In the genomic region with DNA sequence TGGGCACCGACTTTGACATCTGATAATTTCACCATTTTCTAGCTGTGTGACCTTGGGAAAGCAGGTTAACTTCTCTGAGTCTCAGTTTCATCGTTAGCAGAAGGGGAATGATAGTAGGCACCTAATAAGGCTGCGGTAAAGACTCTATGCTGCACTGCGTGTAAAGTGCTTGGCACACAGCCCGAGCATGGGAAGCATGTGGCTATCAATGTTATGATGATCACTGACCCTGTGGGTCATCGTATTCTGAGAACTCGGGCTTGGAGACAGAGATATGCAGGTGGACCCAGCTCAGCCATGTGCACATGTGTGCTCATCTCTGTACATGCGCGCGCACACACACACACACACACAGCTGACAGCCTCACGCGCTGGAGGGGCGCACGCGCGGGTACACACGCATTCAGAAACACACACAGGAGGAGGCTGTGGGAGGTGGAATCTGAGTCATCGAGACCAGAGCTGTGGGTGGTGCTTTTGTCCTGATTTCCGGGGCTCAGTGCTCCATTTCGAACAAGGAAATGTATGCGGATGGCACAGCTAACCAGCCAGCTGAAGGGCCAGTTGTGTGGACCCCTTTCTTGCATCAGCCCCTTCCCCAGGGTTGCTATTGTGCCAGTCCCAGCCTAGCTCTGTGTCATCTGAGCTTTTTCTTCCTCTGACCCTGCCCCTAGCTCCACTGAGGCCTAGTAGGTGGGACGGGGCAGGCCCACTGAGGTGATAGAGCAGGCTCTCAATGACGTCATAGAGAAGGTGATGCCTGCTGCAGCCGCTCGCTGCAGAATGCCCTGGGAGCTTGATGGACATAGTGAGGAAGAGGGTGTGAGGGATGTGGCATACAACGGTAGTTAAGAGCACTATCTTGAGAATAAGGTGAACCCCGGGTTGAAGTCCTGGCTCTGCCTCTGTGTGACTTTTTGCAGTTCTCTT, we compare ENCODE assay signal across 1 cellular context.
TF ChIP-seq lines count a peak whose summit lies in the region.

No MANE protein-coding gene starts in this region.

TF ChIP-seq in K562, 482 proteins besides CTCF, POLR2A, EP300 and RAD21 (continued from another document and continues in another):
- TF ChIP-seq, protein P1, sequence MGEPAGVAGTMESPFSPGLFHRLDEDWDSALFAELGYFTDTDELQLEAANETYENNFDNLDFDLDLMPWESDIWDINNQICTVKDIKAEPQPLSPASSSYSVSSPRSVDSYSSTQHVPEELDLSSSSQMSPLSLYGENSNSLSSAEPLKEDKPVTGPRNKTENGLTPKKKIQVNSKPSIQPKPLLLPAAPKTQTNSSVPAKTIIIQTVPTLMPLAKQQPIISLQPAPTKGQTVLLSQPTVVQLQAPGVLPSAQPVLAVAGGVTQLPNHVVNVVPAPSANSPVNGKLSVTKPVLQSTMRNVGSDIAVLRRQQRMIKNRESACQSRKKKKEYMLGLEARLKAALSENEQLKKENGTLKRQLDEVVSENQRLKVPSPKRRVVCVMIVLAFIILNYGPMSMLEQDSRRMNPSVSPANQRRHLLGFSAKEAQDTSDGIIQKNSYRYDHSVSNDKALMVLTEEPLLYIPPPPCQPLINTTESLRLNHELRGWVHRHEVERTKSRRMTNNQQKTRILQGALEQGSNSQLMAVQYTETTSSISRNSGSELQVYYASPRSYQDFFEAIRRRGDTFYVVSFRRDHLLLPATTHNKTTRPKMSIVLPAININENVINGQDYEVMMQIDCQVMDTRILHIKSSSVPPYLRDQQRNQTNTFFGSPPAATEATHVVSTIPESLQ (CRISPR knock-in tag; IDR thresholded peaks at IDR 0.05) = 0 out of 2 replicates have a peak, but pooled peaks have one; percentile 54
- TF ChIP-seq JUN (IDR thresholded peaks at IDR 0.05; ENCODE audit: borderline replicate concordance, low read depth, low read length) (0 out of 2 replicates have a peak, but pooled peaks have one; percentile 40), JUN (CRISPR knock-in tag; IDR thresholded peaks at IDR 0.05; ENCODE audit: borderline replicate concordance) (0 out of 2 replicates have a peak, but pooled peaks have one; percentile 75), MAZ (CRISPR knock-in tag; conservative IDR thresholded peaks at IDR 0.05 in 1 of 2, IDR thresholded peaks at IDR 0.05 in 1 of 2) (no peak), ATF7 (IDR thresholded peaks at IDR 0.05) (peak; percentile 91), XRCC4 (IDR thresholded peaks at IDR 0.05; ENCODE audit: extremely low read depth, insufficient read depth, insufficient read length) (no peak), RBM25 (IDR thresholded peaks at IDR 0.05; ENCODE audit: low read depth, low read length, severe bottlenecking) (peak; percentile 88), HLTF (IDR thresholded peaks at IDR 0.05) (no peak), ARID1B (IDR thresholded peaks at IDR 0.05) (peak; percentile 76), PTBP1 (IDR thresholded peaks at IDR 0.05; ENCODE audit: low read depth, low read length) (peak; percentile 86; the same call in 1 of the 2 replicates), BRD9 (IDR thresholded peaks at IDR 0.05; ENCODE audit: low read depth, partially characterized antibody) (peak; percentile 27), GATA2 (CRISPR knock-in tag; IDR thresholded peaks at IDR 0.05) (peak; percentile 44; the same call in 1 of the 2 replicates), RB1 (IDR thresholded peaks at IDR 0.05; ENCODE audit: low read depth) (peak; percentile 36; the same call in 1 of the 2 replicates), NRF1 (conservative IDR thresholded peaks at IDR 0.05 in 1 of 2, IDR thresholded peaks at IDR 0.05 in 1 of 2) (peak; percentile 89 to 91), MYC (IDR thresholded peaks at IDR 0.05; ENCODE audit: low read depth, low read length) (peak; percentile 71; the same call in 1 of the 2 replicates), MYC (CRISPR knock-in tag; IDR thresholded peaks at IDR 0.05; ENCODE audit: borderline replicate concordance, low read depth) (no peak), PHF8 (IDR thresholded peaks at IDR 0.05; ENCODE audit: borderline replicate concordance, low read length) (peak; percentile 5; the same call in 1 of the 2 replicates), RCOR1 (IDR thresholded peaks at IDR 0.05; ENCODE audit: borderline replicate concordance in 1 of 2, low read depth in 2 of 2, low read length in 2 of 2) (peak in 1 of 2 experiments; percentile 44; a peak in 3 of 4 replicates), DACH1 (IDR thresholded peaks at IDR 0.05; ENCODE audit: partially characterized antibody) (peak; percentile 62), BHLHE40 (IDR thresholded peaks at IDR 0.05; ENCODE audit: low read length) (peak; percentile 88)
- TF ChIP-seq, protein P2, sequence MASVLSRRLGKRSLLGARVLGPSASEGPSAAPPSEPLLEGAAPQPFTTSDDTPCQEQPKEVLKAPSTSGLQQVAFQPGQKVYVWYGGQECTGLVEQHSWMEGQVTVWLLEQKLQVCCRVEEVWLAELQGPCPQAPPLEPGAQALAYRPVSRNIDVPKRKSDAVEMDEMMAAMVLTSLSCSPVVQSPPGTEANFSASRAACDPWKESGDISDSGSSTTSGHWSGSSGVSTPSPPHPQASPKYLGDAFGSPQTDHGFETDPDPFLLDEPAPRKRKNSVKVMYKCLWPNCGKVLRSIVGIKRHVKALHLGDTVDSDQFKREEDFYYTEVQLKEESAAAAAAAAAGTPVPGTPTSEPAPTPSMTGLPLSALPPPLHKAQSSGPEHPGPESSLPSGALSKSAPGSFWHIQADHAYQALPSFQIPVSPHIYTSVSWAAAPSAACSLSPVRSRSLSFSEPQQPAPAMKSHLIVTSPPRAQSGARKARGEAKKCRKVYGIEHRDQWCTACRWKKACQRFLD (CRISPR knock-in tag; IDR thresholded peaks at IDR 0.05) = 0 out of 2 replicates have a peak, but pooled peaks have one; percentile 30
- TF ChIP-seq, protein P3, sequence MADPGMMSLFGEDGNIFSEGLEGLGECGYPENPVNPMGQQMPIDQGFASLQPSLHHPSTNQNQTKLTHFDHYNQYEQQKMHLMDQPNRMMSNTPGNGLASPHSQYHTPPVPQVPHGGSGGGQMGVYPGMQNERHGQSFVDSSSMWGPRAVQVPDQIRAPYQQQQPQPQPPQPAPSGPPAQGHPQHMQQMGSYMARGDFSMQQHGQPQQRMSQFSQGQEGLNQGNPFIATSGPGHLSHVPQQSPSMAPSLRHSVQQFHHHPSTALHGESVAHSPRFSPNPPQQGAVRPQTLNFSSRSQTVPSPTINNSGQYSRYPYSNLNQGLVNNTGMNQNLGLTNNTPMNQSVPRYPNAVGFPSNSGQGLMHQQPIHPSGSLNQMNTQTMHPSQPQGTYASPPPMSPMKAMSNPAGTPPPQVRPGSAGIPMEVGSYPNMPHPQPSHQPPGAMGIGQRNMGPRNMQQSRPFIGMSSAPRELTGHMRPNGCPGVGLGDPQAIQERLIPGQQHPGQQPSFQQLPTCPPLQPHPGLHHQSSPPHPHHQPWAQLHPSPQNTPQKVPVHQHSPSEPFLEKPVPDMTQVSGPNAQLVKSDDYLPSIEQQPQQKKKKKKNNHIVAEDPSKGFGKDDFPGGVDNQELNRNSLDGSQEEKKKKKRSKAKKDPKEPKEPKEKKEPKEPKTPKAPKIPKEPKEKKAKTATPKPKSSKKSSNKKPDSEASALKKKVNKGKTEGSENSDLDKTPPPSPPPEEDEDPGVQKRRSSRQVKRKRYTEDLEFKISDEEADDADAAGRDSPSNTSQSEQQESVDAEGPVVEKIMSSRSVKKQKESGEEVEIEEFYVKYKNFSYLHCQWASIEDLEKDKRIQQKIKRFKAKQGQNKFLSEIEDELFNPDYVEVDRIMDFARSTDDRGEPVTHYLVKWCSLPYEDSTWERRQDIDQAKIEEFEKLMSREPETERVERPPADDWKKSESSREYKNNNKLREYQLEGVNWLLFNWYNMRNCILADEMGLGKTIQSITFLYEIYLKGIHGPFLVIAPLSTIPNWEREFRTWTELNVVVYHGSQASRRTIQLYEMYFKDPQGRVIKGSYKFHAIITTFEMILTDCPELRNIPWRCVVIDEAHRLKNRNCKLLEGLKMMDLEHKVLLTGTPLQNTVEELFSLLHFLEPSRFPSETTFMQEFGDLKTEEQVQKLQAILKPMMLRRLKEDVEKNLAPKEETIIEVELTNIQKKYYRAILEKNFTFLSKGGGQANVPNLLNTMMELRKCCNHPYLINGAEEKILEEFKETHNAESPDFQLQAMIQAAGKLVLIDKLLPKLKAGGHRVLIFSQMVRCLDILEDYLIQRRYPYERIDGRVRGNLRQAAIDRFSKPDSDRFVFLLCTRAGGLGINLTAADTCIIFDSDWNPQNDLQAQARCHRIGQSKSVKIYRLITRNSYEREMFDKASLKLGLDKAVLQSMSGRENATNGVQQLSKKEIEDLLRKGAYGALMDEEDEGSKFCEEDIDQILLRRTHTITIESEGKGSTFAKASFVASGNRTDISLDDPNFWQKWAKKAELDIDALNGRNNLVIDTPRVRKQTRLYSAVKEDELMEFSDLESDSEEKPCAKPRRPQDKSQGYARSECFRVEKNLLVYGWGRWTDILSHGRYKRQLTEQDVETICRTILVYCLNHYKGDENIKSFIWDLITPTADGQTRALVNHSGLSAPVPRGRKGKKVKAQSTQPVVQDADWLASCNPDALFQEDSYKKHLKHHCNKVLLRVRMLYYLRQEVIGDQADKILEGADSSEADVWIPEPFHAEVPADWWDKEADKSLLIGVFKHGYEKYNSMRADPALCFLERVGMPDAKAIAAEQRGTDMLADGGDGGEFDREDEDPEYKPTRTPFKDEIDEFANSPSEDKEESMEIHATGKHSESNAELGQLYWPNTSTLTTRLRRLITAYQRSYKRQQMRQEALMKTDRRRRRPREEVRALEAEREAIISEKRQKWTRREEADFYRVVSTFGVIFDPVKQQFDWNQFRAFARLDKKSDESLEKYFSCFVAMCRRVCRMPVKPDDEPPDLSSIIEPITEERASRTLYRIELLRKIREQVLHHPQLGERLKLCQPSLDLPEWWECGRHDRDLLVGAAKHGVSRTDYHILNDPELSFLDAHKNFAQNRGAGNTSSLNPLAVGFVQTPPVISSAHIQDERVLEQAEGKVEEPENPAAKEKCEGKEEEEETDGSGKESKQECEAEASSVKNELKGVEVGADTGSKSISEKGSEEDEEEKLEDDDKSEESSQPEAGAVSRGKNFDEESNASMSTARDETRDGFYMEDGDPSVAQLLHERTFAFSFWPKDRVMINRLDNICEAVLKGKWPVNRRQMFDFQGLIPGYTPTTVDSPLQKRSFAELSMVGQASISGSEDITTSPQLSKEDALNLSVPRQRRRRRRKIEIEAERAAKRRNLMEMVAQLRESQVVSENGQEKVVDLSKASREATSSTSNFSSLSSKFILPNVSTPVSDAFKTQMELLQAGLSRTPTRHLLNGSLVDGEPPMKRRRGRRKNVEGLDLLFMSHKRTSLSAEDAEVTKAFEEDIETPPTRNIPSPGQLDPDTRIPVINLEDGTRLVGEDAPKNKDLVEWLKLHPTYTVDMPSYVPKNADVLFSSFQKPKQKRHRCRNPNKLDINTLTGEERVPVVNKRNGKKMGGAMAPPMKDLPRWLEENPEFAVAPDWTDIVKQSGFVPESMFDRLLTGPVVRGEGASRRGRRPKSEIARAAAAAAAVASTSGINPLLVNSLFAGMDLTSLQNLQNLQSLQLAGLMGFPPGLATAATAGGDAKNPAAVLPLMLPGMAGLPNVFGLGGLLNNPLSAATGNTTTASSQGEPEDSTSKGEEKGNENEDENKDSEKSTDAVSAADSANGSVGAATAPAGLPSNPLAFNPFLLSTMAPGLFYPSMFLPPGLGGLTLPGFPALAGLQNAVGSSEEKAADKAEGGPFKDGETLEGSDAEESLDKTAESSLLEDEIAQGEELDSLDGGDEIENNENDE (IDR thresholded peaks at IDR 0.05; ENCODE audit: low read depth, low read length) = no peak
- TF ChIP-seq, protein P4, sequence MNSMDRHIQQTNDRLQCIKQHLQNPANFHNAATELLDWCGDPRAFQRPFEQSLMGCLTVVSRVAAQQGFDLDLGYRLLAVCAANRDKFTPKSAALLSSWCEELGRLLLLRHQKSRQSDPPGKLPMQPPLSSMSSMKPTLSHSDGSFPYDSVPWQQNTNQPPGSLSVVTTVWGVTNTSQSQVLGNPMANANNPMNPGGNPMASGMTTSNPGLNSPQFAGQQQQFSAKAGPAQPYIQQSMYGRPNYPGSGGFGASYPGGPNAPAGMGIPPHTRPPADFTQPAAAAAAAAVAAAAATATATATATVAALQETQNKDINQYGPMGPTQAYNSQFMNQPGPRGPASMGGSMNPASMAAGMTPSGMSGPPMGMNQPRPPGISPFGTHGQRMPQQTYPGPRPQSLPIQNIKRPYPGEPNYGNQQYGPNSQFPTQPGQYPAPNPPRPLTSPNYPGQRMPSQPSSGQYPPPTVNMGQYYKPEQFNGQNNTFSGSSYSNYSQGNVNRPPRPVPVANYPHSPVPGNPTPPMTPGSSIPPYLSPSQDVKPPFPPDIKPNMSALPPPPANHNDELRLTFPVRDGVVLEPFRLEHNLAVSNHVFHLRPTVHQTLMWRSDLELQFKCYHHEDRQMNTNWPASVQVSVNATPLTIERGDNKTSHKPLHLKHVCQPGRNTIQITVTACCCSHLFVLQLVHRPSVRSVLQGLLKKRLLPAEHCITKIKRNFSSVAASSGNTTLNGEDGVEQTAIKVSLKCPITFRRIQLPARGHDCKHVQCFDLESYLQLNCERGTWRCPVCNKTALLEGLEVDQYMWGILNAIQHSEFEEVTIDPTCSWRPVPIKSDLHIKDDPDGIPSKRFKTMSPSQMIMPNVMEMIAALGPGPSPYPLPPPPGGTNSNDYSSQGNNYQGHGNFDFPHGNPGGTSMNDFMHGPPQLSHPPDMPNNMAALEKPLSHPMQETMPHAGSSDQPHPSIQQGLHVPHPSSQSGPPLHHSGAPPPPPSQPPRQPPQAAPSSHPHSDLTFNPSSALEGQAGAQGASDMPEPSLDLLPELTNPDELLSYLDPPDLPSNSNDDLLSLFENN (IDR thresholded peaks at IDR 0.05; ENCODE audit: low read depth in 2 of 2, low read length in 2 of 2) = peak in 1 of 2 experiments; percentile 23; a peak in 1 of 4 replicates
- TF ChIP-seq, protein P5, sequence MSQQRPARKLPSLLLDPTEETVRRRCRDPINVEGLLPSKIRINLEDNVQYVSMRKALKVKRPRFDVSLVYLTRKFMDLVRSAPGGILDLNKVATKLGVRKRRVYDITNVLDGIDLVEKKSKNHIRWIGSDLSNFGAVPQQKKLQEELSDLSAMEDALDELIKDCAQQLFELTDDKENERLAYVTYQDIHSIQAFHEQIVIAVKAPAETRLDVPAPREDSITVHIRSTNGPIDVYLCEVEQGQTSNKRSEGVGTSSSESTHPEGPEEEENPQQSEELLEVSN (IDR thresholded peaks at IDR 0.05; ENCODE audit: borderline replicate concordance in 1 of 2, extremely low read depth in 1 of 2, insufficient read depth in 1 of 2, insufficient read length in 1 of 2, low read depth in 1 of 2, low read length in 1 of 2, poor library complexity in 1 of 2, severe bottlenecking in 1 of 2) = peak in 1 of 2 experiments; percentile 57
- TF ChIP-seq, protein P6, sequence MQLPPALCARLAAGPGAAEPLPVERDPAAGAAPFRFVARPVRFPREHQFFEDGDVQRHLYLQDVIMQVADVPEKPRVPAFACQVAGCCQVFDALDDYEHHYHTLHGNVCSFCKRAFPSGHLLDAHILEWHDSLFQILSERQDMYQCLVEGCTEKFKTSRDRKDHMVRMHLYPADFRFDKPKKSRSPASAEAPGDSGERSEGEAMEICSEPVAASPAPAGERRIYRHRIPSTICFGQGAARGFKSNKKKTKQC (CRISPR knock-in tag; IDR thresholded peaks at IDR 0.05) = peak; percentile 93
- TF ChIP-seq, protein P7, sequence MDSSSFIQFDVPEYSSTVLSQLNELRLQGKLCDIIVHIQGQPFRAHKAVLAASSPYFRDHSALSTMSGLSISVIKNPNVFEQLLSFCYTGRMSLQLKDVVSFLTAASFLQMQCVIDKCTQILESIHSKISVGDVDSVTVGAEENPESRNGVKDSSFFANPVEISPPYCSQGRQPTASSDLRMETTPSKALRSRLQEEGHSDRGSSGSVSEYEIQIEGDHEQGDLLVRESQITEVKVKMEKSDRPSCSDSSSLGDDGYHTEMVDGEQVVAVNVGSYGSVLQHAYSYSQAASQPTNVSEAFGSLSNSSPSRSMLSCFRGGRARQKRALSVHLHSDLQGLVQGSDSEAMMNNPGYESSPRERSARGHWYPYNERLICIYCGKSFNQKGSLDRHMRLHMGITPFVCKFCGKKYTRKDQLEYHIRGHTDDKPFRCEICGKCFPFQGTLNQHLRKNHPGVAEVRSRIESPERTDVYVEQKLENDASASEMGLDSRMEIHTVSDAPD (CRISPR knock-in tag; IDR thresholded peaks at IDR 0.05) = no peak
- TF ChIP-seq, protein P8, sequence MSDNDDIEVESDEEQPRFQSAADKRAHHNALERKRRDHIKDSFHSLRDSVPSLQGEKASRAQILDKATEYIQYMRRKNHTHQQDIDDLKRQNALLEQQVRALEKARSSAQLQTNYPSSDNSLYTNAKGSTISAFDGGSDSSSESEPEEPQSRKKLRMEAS (CRISPR knock-in tag; IDR thresholded peaks at IDR 0.05) = peak; percentile 99
